23 cellular contexts compared by ENCODE assay signal in the genomic region with DNA sequence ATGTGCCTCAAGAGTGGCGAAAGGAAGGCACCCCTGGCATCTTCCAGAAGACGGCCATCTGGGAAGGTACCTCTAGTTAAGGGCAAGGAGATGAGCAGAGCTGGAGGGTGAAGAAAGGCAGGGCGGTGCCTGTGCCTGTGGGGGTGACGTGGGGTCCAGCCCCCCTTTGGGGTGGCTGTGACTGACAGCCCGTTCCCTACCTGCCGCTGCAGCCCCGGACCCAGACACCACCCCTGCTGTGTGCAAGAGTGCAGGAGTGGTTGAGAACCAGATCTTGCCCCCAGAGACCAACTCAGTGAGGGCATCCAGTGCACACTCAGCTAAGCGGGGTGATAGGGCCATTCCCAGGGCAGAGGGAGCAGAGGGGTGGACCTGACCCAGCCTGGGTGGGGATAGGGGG. TPM values are rescaled to one million over a fixed set of nuclear protein-coding genes. Genes with fewer than 3 reads are reported as not detected.
DNase-seq lines count a peak whose midpoint lies in the region; ATAC-seq and TF ChIP-seq lines count a peak whose summit lies in the region.
"Had no signal": no experiment of that assay in that cellular context is flagged by ENCODE, and none has a peak within 500 bp of the region (broad histone marks: within the 10 kb centered on the region; RNA-seq: fewer than 3 reads in every experiment).

No MANE protein-coding gene starts in this region.

- TF ChIP-seq CTCF in HFFc6 (IDR thresholded peaks at IDR 0.05) (no peak), chondrocyte (IDR thresholded peaks at IDR 0.05) (no peak), neural progenitor cell (IDR thresholded peaks at IDR 0.05) (no peak)

- no peaks in the 10 kb centered on the region for H4K20me1 ChIP-seq in neural progenitor cell (ENCODE audit: low read depth)

- H3K4me2 ChIP-seq in neural progenitor cell = no peak overlapping the region
- H3K4me2 ChIP-seq: smooth muscle cell had no signal

- no peaks in the 10 kb centered on the region for H3K27me3 ChIP-seq in neural progenitor cell
- H3K27me3 ChIP-seq in aorta (ENCODE audit: control insufficient read depth in 1 of 2, insufficient read depth in 2 of 2, low read length in 1 of 2) = no peaks in the 10 kb centered on the region

- intact Hi-C loops in aorta (cut with DNase I) = no loop called here

- no peaks in the 10 kb centered on the region for H3K9me3 ChIP-seq in neural progenitor cell (ENCODE audit: low read depth)
- no peaks in the 10 kb centered on the region for H3K9me3 ChIP-seq in aorta (ENCODE audit: control insufficient read depth, low read length)
- H3K9me3 ChIP-seq: esophagus squamous epithelium, heart right ventricle, mucosa of descending colon had no signal

- DNase-seq in activated T-cell treated with anti-CD3 and anti-CD28 coated beads, Interleukin-2, amount 50 U/mL, for 4 hours = no peak
- DNase-seq in activated T-cell treated with anti-CD3 and anti-CD28 coated beads for 4 hours (no peak), HFFc6 (no peak), chondrocyte (ENCODE audit: low spot score) (no peak), neural progenitor cell (ENCODE audit: low spot score) (no peak), aorta (no peak), cortex of kidney (lab: John Stamatoyannopoulos, UW) (no peak), ecto neural progenitor cell (ENCODE audit: low spot score) (no peak)
- DNase-seq: activated CD4-positive, CD25-positive, alpha-beta regulatory T cell treated with anti-CD3 and anti-CD28 coated beads, Interleukin-2, amount 50 U/mL, for 72 hours; activated effector memory CD4-positive, alpha-beta T cell treated with Interleukin-2 at 50 U/mL for 16 hours; dorsolateral prefrontal cortex; esophagus squamous epithelium; GF-D8; heart right ventricle; mucosa of descending colon; NCI-H1417 treated with DMSO at 0.1 percent for 48 hours; NCI-H2227 treated with DMSO at 0.1 percent for 48 hours; RPMI8226; stimulated activated naive B cell treated with anti-CD40 and anti-IgM and Interleukin-4, amounts not matched to agents 10 μg/mL and 1 μg/mL and 100 μg/mL, for 72 hours; SW 1271 had no signal

- peaks cover 14% of the 10 kb centered on the region for H3K4me1 ChIP-seq in neural progenitor cell
- no peaks in the 10 kb centered on the region for H3K4me1 ChIP-seq in aorta (ENCODE audit: control insufficient read depth in 1 of 2, insufficient read depth in 2 of 2, low read length in 2 of 2)

- peaks cover 7% of the 10 kb centered on the region for H3K36me3 Mint-ChIP-seq in activated T-cell treated with anti-CD3 and anti-CD28 coated beads, Interleukin-2, amount 50 U/mL, for 4 hours (ENCODE audit: insufficient read depth)
- H3K36me3 Mint-ChIP-seq in HFFc6 (ENCODE audit: low read depth) (peaks cover 12% of the 10 kb centered on the region), chondrocyte (ENCODE audit: low read depth) (no peaks in the 10 kb centered on the region), neural progenitor cell (peaks cover 3% of the 10 kb centered on the region)
- H3K36me3 Mint-ChIP-seq: stimulated activated naive B cell treated with anti-CD40 and anti-IgM and Interleukin-4, amounts not matched to agents 10 μg/mL and 1 μg/mL and 100 μg/mL, for 72 hours; type B pancreatic cell had no signal

- no peak overlapping the region for H3K9ac ChIP-seq in neural progenitor cell

- peak overlapping the region; percentile 58 for H3K4me3 Mint-ChIP-seq in activated T-cell treated with anti-CD3 and anti-CD28 coated beads, Interleukin-2, amount 50 U/mL, for 4 hours
- H3K4me3 Mint-ChIP-seq in HFFc6 (peak overlapping the region; percentile 90; the same call in 1 of the 2 replicates), chondrocyte (ENCODE audit: unreplicated experiment) (no peak overlapping the region), neural progenitor cell (peak overlapping the region; percentile 67)
- H3K4me3 Mint-ChIP-seq: type B pancreatic cell had no signal

- no peaks in the 10 kb centered on the region for H3K9me3 Mint-ChIP-seq in activated T-cell treated with anti-CD3 and anti-CD28 coated beads, Interleukin-2, amount 50 U/mL, for 4 hours
- H3K9me3 Mint-ChIP-seq in HFFc6 (no peaks in the 10 kb centered on the region), chondrocyte (ENCODE audit: low read depth) (no peaks in the 10 kb centered on the region), neural progenitor cell (no peaks in the 10 kb centered on the region)
- H3K9me3 Mint-ChIP-seq: stimulated activated naive B cell treated with anti-CD40 and anti-IgM and Interleukin-4, amounts not matched to agents 10 μg/mL and 1 μg/mL and 100 μg/mL, for 72 hours; type B pancreatic cell had no signal

- H3F3A ChIP-seq in neural progenitor cell (ENCODE audit: low read depth) = peaks cover 7% of the 10 kb centered on the region

- peaks cover 22% of the 10 kb centered on the region for H3K4me1 Mint-ChIP-seq in activated T-cell treated with anti-CD3 and anti-CD28 coated beads, Interleukin-2, amount 50 U/mL, for 4 hours (ENCODE audit: low read depth)
- peaks cover 10% of the 10 kb centered on the region; the same call in 1 of the 2 replicates for H3K4me1 Mint-ChIP-seq in HFFc6 (ENCODE audit: low read depth)
- H3K4me1 Mint-ChIP-seq in chondrocyte (ENCODE audit: low read depth) = peaks cover 18% of the 10 kb centered on the region
- peaks cover 23% of the 10 kb centered on the region for H3K4me1 Mint-ChIP-seq in neural progenitor cell

- H3K79me2 ChIP-seq in neural progenitor cell (ENCODE audit: low read depth) = no peaks in the 10 kb centered on the region

- H3K27ac Mint-ChIP-seq in HFFc6 (peak overlapping the region; percentile 100), chondrocyte (ENCODE audit: unreplicated experiment) (peak overlapping the region; percentile 45), neural progenitor cell (peak overlapping the region; percentile 76)
- H3K27ac Mint-ChIP-seq: type B pancreatic cell had no signal

- 84 to 86% methylated on average over 5 to 8 of the region's 8 CpGs for WGBS in aorta, 2 donors

- no peaks in the 10 kb centered on the region for H3K27me3 Mint-ChIP-seq in activated T-cell treated with anti-CD3 and anti-CD28 coated beads, Interleukin-2, amount 50 U/mL, for 4 hours (ENCODE audit: low read depth)
- peaks cover 10% of the 10 kb centered on the region for H3K27me3 Mint-ChIP-seq in HFFc6 (ENCODE audit: insufficient read depth)
- no peaks in the 10 kb centered on the region for H3K27me3 Mint-ChIP-seq in chondrocyte (ENCODE audit: low read depth)
- peaks cover 9% of the 10 kb centered on the region for H3K27me3 Mint-ChIP-seq in neural progenitor cell (ENCODE audit: insufficient read depth, low read depth)

- H3K27ac ChIP-seq in neural progenitor cell = no peak overlapping the region
- H3K27ac ChIP-seq in aorta (ENCODE audit: low read depth in 1 of 2, low read length in 2 of 2) = no peak overlapping the region
- H3K27ac ChIP-seq: dorsolateral prefrontal cortex, esophagus squamous epithelium, heart right ventricle had no signal

- no peak overlapping the region for H2AFZ ChIP-seq in neural progenitor cell (replicated peaks)

- ATAC-seq in activated T-cell treated with anti-CD3 and anti-CD28 coated beads, Interleukin-2, amount 50 U/mL, for 4 hours = no peak
- ATAC-seq in aorta (ENCODE audit: low FRiP score) = no peak
- ATAC-seq: heart right ventricle; mucosa of descending colon; stimulated activated naive B cell treated with anti-CD40 and anti-IgM and Interleukin-4, amounts not matched to agents 10 μg/mL and 1 μg/mL and 100 μg/mL, for 72 hours had no signal

- no peaks in the 10 kb centered on the region for H3K36me3 ChIP-seq in neural progenitor cell
- H3K36me3 ChIP-seq in aorta (ENCODE audit: control insufficient read depth in 1 of 2, insufficient read depth in 2 of 2, low read length in 1 of 2) = no peaks in the 10 kb centered on the region
- H3K36me3 ChIP-seq: esophagus squamous epithelium, heart right ventricle had no signal

- H3K4me3 ChIP-seq in neural progenitor cell = no peak overlapping the region
- no peak overlapping the region for H3K4me3 ChIP-seq in aorta (ENCODE audit: low read length in 2 of 2)
- H3K4me3 ChIP-seq: esophagus squamous epithelium, heart right ventricle, mucosa of descending colon, smooth muscle cell had no signal

RNA-seq across cellular contexts. Expression of gene MUC17, which starts 4.3 kb away (rescaled TPM):
- not detected for total RNA-seq in activated T-cell treated with anti-CD3 and anti-CD28 coated beads, Interleukin-2, amount 50 U/mL, for 4 hours
- total RNA-seq in HFFc6 (2021; fragmentation: NEBNext Ultra II Directional; extraction: Animal tissue kit (Norgen Biotek cat#: 25700)) = not detected
- total RNA-seq in chondrocyte (not detected in 3 replicates), neural progenitor cell (ENCODE audit: low replicate concordance) (under 0.01 TPM in 1 of 2 replicates, not detected in the other), aorta (not detected)
- polyA plus RNA-seq in aorta = 1 to 10 TPM in 1 of 2 donors, not detected in 1; 1.6 TPM
- total RNA-seq: esophagus squamous epithelium, heart right ventricle had no signal
- polyA plus RNA-seq: AG04450, heart right ventricle, smooth muscle cell had no signal

RNA-seq across cellular contexts. Expression of gene MUC12, which starts 46.3 kb away (rescaled TPM):
- under 1 TPM; 0.16 to 0.20 (median 0.19) TPM for total RNA-seq in activated T-cell treated with anti-CD3 and anti-CD28 coated beads, Interleukin-2, amount 50 U/mL, for 4 hours
- total RNA-seq in HFFc6 (2021; fragmentation: NEBNext Ultra II Directional; extraction: Animal tissue kit (Norgen Biotek cat#: 25700)) = 1 to 10 TPM in 5 of 6 experiments, under 1 TPM in 1; 0.91 to 2.3 (median 1.6) TPM
- total RNA-seq in chondrocyte = not detected in 3 replicates
- total RNA-seq in neural progenitor cell (ENCODE audit: low replicate concordance) = 4.2 TPM in 1 of 2 replicates, not detected in the other
- total RNA-seq in aorta = under 1 TPM; 0.24 to 0.88 TPM
- 10 to 100 TPM in 1 of 2 donors, 1 to 10 TPM in 1; 2.6 to 13.1 TPM for polyA plus RNA-seq in aorta
- total RNA-seq: heart right ventricle had no signal

Comparison
In these comparisons a context has a peak if more than half of its experiments do, and no peak if none do; other contexts are left out.
1. H3K27ac Mint-ChIP-seq: peak in every context shown above with its lines; median percentile 100 in HFFc6; 76 in neural progenitor cell; 45 in chondrocyte.